Comparison of ENCODE assay signal across 1 cellular context in genomic region chr13:43107780-43108179, GRCh38.
TF ChIP-seq lines count a peak whose summit lies in the region.

No MANE protein-coding gene starts in this region.

TF ChIP-seq in IMR-90, 13 proteins besides CTCF, POLR2A, EP300 and RAD21:
- no peak for TF ChIP-seq RFX5 (IDR thresholded peaks at IDR 0.05; ENCODE audit: low read depth, low read length)
